ENCODE assay signal across 19 cellular contexts in the genomic region with DNA sequence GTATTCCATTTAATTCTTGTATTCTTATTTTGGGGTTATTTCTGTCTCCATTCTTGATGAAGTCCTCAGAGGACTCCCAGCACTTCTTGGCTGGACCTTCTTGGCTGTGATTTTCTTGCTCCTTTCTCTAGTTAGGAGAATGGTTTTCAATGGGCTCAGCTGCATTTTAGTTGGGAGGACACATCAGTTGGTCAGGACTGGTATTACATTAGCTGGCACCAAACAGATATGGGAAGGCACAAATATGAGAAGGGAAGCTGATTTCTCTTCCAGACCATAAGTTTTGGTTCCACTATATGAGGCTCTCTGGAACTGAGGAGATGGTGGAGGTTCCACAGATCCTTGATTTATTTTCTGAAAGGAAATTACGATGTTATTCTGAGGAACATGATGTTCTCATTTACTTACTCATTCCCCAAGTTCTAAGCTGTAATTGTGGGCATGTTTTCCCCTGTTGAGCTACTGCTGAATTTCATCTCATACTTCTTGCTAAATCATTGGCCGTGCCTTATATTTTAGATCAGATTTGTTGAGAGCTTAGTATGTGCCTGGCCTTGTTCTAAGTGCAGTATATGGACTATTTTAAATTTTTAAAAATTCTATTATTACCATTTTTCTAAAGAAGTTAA.
DNase-seq lines count a peak whose midpoint lies in the region; ATAC-seq, FAIRE-seq and TF ChIP-seq lines count a peak whose summit lies in the region.
"Had no signal": no experiment of that assay in that cellular context is flagged by ENCODE, and none has a peak within 500 bp of the region (broad histone marks: within the 10 kb centered on the region; RNA-seq: fewer than 3 reads in every experiment).

No MANE protein-coding gene starts in this region.

- H3K4me1 Mint-ChIP-seq in neural progenitor cell, result no peaks in the 10 kb centered on the region
- H3K4me1 Mint-ChIP-seq: CD8-positive, alpha-beta memory T cell had no signal

- H3K9ac ChIP-seq in PC-3 (ENCODE audit: low read length), result no peak overlapping the region
- H3K9ac ChIP-seq in neural progenitor cell, result no peak overlapping the region

- H3K36me3 ChIP-seq in PC-3 (ENCODE audit: low read depth, low read length), result no peaks in the 10 kb centered on the region
- H3K36me3 ChIP-seq in neural progenitor cell, result no peaks in the 10 kb centered on the region

- H3K27ac Mint-ChIP-seq in neural progenitor cell, result no peak overlapping the region
- H3K27ac Mint-ChIP-seq: CD8-positive, alpha-beta memory T cell had no signal

- CTCF ChIA-PET in PC-3 (lab: Charles Lee), result no interaction called here

- TF ChIP-seq CTCF in PC-3 (conservative IDR thresholded peaks at IDR 0.05; ENCODE audit: low read depth, low read length) (no peak), fibroblast of pulmonary artery (IDR thresholded peaks at IDR 0.05; ENCODE audit: low read length, missing control alignments) (no peak), neural progenitor cell (IDR thresholded peaks at IDR 0.05) (no peak)

- H3F3A ChIP-seq in PC-3 (ENCODE audit: low read length, unreplicated experiment) (no peaks in the 10 kb centered on the region), neural progenitor cell (ENCODE audit: low read depth) (no peaks in the 10 kb centered on the region)

- H3K4me1 ChIP-seq in PC-3 (ENCODE audit: insufficient read depth, low read length) (no peaks in the 10 kb centered on the region), neural progenitor cell (no peaks in the 10 kb centered on the region)

- H3K4me2 ChIP-seq in PC-3 (ENCODE audit: low read length), result no peak overlapping the region
- no peak overlapping the region for H3K4me2 ChIP-seq in neural progenitor cell

- H3K79me2 ChIP-seq in PC-3 (ENCODE audit: low read length), result no peaks in the 10 kb centered on the region
- no peaks in the 10 kb centered on the region for H3K79me2 ChIP-seq in neural progenitor cell (ENCODE audit: low read depth)

- POLR2A ChIA-PET in PC-3 (lab: Charles Lee; ENCODE audit: unreplicated experiment), result no interaction called here

- no peaks in the 10 kb centered on the region for H4K20me1 ChIP-seq in PC-3 (ENCODE audit: low read length)
- H4K20me1 ChIP-seq in neural progenitor cell (ENCODE audit: low read depth), result no peaks in the 10 kb centered on the region

- H3K9me3 ChIP-seq in PC-3 (ENCODE audit: low read length), result no peaks in the 10 kb centered on the region
- no peaks in the 10 kb centered on the region for H3K9me3 ChIP-seq in neural progenitor cell (ENCODE audit: low read depth)

- H3K27me3 Mint-ChIP-seq in neural progenitor cell (ENCODE audit: insufficient read depth, low read depth), result no peaks in the 10 kb centered on the region
- H3K27me3 Mint-ChIP-seq: CD8-positive, alpha-beta memory T cell had no signal

- H3K9me2 ChIP-seq in PC-3 (replicated peaks; ENCODE audit: low read length), result no peaks in the 10 kb centered on the region

- H3K27ac ChIP-seq in PC-3 (ENCODE audit: low read length) (no peak overlapping the region), substantia nigra (ENCODE audit: low read depth, low read length, poor library complexity, severe bottlenecking) (no peak overlapping the region), neural progenitor cell (no peak overlapping the region)

- H3K4me3 Mint-ChIP-seq in neural progenitor cell, result no peak overlapping the region
- H3K4me3 Mint-ChIP-seq: CD8-positive, alpha-beta memory T cell had no signal

- H2AFZ ChIP-seq in PC-3 (ENCODE audit: low read length) (no peak overlapping the region), neural progenitor cell (replicated peaks) (no peak overlapping the region)

- peak; percentile 35 for ATAC-seq in PC-3

- intact Hi-C loops in PC-3 (cut with micrococcal nuclease), result no loop called here

- no TSS peak for BruUV-seq in PC-3 (replicated peaks; lab: Mats Ljungman, UMichigan)

- H3K4me3 ChIP-seq in PC-3 (ENCODE audit: low read length), result no peak overlapping the region
- H3K4me3 ChIP-seq in fibroblast of pulmonary artery (replicated peaks; ENCODE audit: low read depth, low read length), result no peak overlapping the region
- H3K4me3 ChIP-seq in neural progenitor cell, result no peak overlapping the region

- DNase-seq in DMS53 (lab: John Stamatoyannopoulos, UW) (peak; percentile 26), DMS53 treated with DMSO at 0.1 percent for 48 hours (lab: John Stamatoyannopoulos, UW; ENCODE audit: unreplicated experiment) (no peak), PC-3 (no peak), fibroblast of pulmonary artery (ENCODE audit: low read depth) (peak; percentile 13), urothelium cell line (ENCODE audit: low spot score) (peak; percentile 12), substantia nigra (lab: John Stamatoyannopoulos, UW) (no peak), NCI-H345 (lab: John Stamatoyannopoulos, UW) (no peak), neural progenitor cell (ENCODE audit: low spot score) (no peak)
- DNase-seq: 8988T; CD8-positive, alpha-beta memory T cell; IMR-90; Karpas-422; MM.1S; NCI-H187 treated with DMSO at 0.1 percent for 48 hours; NCI-H2171 treated with DMSO at 0.1 percent for 48 hours; NCI-H510A; NCI-H82 had no signal

- FAIRE-seq in urothelium cell line (lab: Jason Lieb, UNC), result no peak
- FAIRE-seq: GM12892, H1 had no signal

- H3K36me3 Mint-ChIP-seq in neural progenitor cell, result no peaks in the 10 kb centered on the region
- H3K36me3 Mint-ChIP-seq: CD8-positive, alpha-beta memory T cell had no signal

- H3K27me3 ChIP-seq in PC-3 (ENCODE audit: low read length), result no peaks in the 10 kb centered on the region
- H3K27me3 ChIP-seq in neural progenitor cell, result no peaks in the 10 kb centered on the region

- H3K9me3 Mint-ChIP-seq in neural progenitor cell, result no peaks in the 10 kb centered on the region

Comparison
In these comparisons a context has a peak if more than half of its experiments do, and no peak if none do; other contexts are left out.
1. DNase-seq: peak in DMS53 (single experiment), fibroblast of pulmonary artery (single experiment) and urothelium cell line (single experiment); none in DMS53 treated with DMSO at 0.1 percent for 48 hours (single experiment), PC-3 (single experiment), substantia nigra (0 of 49), NCI-H345 (single experiment) and neural progenitor cell (single experiment).